ENCODE assay signal across 8 cellular contexts in the genomic region with DNA sequence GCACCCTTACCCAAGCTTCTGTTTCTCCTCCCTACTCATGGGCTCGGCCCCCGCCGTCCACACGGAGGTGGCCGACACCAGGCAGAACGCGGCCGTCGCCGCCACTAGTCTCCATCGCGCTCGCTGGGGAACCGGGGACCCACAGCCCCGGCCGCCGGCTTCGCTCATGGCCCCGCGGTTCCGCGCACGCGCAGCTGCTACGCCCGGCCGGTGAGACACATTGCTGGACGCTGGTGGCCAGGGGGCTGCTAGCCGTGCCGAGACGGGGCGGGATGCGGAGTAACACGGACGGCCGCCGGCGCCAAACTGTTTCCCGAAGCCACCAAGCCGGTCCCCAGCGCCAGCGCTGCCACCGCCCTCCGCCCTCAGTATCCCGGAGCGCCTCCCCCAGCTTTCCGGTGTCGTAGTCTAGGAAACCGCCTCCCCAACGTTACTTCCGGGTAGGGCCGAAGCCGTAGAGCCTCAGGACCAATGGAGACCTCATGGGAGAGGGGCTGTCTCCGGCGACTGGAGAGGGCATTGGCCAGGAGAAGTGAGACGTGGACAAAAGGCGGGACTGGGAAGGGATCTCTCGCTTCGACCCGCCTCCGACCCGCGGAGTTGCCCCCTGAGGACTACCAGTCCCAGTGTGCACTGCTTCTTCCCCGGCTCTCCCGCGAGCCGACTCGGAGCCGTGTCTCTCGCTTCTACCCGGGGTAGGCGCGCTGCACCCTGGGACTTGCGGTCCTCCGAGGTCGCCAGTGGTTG. TPM values are rescaled to one million over a fixed set of nuclear protein-coding genes. Genes with fewer than 3 reads are reported as not detected.
DNase-seq lines count a peak whose midpoint lies in the region; FAIRE-seq and TF ChIP-seq lines count a peak whose summit lies in the region.

A gene with protein sequence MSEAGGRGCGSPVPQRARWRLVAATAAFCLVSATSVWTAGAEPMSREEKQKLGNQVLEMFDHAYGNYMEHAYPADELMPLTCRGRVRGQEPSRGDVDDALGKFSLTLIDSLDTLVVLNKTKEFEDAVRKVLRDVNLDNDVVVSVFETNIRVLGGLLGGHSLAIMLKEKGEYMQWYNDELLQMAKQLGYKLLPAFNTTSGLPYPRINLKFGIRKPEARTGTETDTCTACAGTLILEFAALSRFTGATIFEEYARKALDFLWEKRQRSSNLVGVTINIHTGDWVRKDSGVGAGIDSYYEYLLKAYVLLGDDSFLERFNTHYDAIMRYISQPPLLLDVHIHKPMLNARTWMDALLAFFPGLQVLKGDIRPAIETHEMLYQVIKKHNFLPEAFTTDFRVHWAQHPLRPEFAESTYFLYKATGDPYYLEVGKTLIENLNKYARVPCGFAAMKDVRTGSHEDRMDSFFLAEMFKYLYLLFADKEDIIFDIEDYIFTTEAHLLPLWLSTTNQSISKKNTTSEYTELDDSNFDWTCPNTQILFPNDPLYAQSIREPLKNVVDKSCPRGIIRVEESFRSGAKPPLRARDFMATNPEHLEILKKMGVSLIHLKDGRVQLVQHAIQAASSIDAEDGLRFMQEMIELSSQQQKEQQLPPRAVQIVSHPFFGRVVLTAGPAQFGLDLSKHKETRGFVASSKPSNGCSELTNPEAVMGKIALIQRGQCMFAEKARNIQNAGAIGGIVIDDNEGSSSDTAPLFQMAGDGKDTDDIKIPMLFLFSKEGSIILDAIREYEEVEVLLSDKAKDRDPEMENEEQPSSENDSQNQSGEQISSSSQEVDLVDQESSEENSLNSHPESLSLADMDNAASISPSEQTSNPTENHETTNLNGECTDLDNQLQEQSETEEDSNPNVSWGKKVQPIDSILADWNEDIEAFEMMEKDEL (minus strand): TSS at position 380 of the 747 bp plus-strand sequence. CDS start 212 bp downstream, at position 168.

- no peak within 1 kb of the TSS for H2BK120ac ChIP-seq in neuronal stem cell (ENCODE audit: low read depth, low read length)

- H2BK5ac ChIP-seq in neuronal stem cell (ENCODE audit: low read length): no peak within 1 kb of the TSS

- H4K91ac ChIP-seq in neuronal stem cell (ENCODE audit: low read depth, low read length, poor library complexity): no peak within 1 kb of the TSS

- H3K4ac ChIP-seq in neuronal stem cell (ENCODE audit: low read length): no peak within 1 kb of the TSS

- H3K4me1 Mint-ChIP-seq in HFFc6 (ENCODE audit: low read depth): peaks cover 47% of the 10 kb centered on the region
- peaks cover 42% of the 10 kb centered on the region for H3K4me1 Mint-ChIP-seq in activated naive CD4-positive, alpha-beta T cell treated with anti-CD3 and anti-CD28 coated beads, Interleukin-2, amount 10 ng/mL, durations not matched to agents 7 days and 5 days

- no CpG with 5 or more reads among the region's 76 CpGs for WGBS in neuronal stem cell (ENCODE audit: extremely low coverage in 2 of 2, insufficient read length in 2 of 2, insufficient replicate concordance in 1 of 2), 2 donors

- H3K9ac ChIP-seq in SK-N-MC (ENCODE audit: insufficient read length) (peak within 1 kb of the TSS; percentile 80), neuronal stem cell (ENCODE audit: low read depth, low read length, poor library complexity) (peak within 1 kb of the TSS; percentile 91)

- H3K14ac ChIP-seq in neuronal stem cell (ENCODE audit: low read length): peak within 1 kb of the TSS; percentile 39

- peak; percentile 96 for FAIRE-seq in frontal cortex (lab: Jason Lieb, UNC)

- H2AFZ ChIP-seq in neuronal stem cell (ENCODE audit: low read length): peak within 1 kb of the TSS; percentile 99

- H3K4me2 ChIP-seq in neuronal stem cell (ENCODE audit: insufficient read depth, low read length, poor library complexity, severe bottlenecking): peak within 1 kb of the TSS; percentile 94

- CTCF ChIA-PET in activated naive CD4-positive, alpha-beta T cell treated with anti-CD3 and anti-CD28 coated beads, Interleukin-2, amount 10 ng/mL, durations not matched to agents 7 days and 5 days (lab: Charles Lee): no interaction called here

- H2BK15ac ChIP-seq in neuronal stem cell (ENCODE audit: low read length): peak within 1 kb of the TSS; percentile 24

- 0 out of 2 replicates have a peak, but pooled peaks cover 6% of the 10 kb centered on the region for H3K36me3 Mint-ChIP-seq in HFFc6 (ENCODE audit: low read depth)
- H3K36me3 Mint-ChIP-seq in activated naive CD4-positive, alpha-beta T cell treated with anti-CD3 and anti-CD28 coated beads, Interleukin-2, amount 10 ng/mL, durations not matched to agents 7 days and 5 days: peaks cover 11% of the 10 kb centered on the region

- H3K4me3 ChIP-seq in NB4 (ENCODE audit: low read depth, low read length): peak within 1 kb of the TSS; percentile 96
- peak within 1 kb of the TSS; percentile 90 for H3K4me3 ChIP-seq in SK-N-MC
- peak within 1 kb of the TSS; percentile 97 to 98 for H3K4me3 ChIP-seq in neuronal stem cell (ENCODE audit: low read length in 2 of 2)

- peak within 1 kb of the TSS; percentile 95 for H3K18ac ChIP-seq in neuronal stem cell (ENCODE audit: low read length)

- no peaks in the 10 kb centered on the region for H3K79me1 ChIP-seq in neuronal stem cell (ENCODE audit: low read depth, low read length)

- TF ChIP-seq CTCF in HFFc6 (IDR thresholded peaks at IDR 0.05) (no peak), NB4 (IDR thresholded peaks at IDR 0.05; ENCODE audit: low read depth, low read length) (no peak), subcutaneous adipose tissue (IDR thresholded peaks at IDR 0.05; ENCODE audit: low read depth) (no peak)

- H2BK12ac ChIP-seq in neuronal stem cell (ENCODE audit: low read length): no peak within 1 kb of the TSS

- peaks cover 0 to 2% of the 10 kb centered on the region in 2 donors for H3K4me1 ChIP-seq in neuronal stem cell (ENCODE audit: control insufficient read depth in 2 of 2, insufficient read depth in 1 of 2, low read depth in 1 of 2, low read length in 2 of 2)

- H3K27ac Mint-ChIP-seq in HFFc6: peak within 1 kb of the TSS; percentile 93
- peak within 1 kb of the TSS; percentile 91 for H3K27ac Mint-ChIP-seq in activated naive CD4-positive, alpha-beta T cell treated with anti-CD3 and anti-CD28 coated beads, Interleukin-2, amount 10 ng/mL, durations not matched to agents 7 days and 5 days

- H3K4me3 Mint-ChIP-seq in HFFc6: peak within 1 kb of the TSS; percentile 98
- H3K4me3 Mint-ChIP-seq in activated naive CD4-positive, alpha-beta T cell treated with anti-CD3 and anti-CD28 coated beads, Interleukin-2, amount 10 ng/mL, durations not matched to agents 7 days and 5 days: peak within 1 kb of the TSS; percentile 82

- H3K23ac ChIP-seq in neuronal stem cell (ENCODE audit: low read depth, low read length, poor library complexity): peak within 1 kb of the TSS; percentile 98

- H3K27me3 ChIP-seq in neuronal stem cell (ENCODE audit: control insufficient read depth in 3 of 3, insufficient read depth in 3 of 3, low read depth in 1 of 3, low read length in 3 of 3): peaks cover 0 to 11% (median 2%) of the 10 kb centered on the region in 3 experiments

- TF ChIP-seq POLR2A in NB4 (IDR thresholded peaks at IDR 0.05; ENCODE audit: extremely low read depth, insufficient read length): peak; percentile 83

- H3K27ac ChIP-seq in SK-N-MC (peak within 1 kb of the TSS; percentile 75; the same call in 1 of the 2 replicates), neuronal stem cell (replicated peaks; ENCODE audit: low read length) (peak within 1 kb of the TSS; percentile 91)

- H4K8ac ChIP-seq in neuronal stem cell (ENCODE audit: low read depth, low read length): no peak within 1 kb of the TSS

- no peaks in the 10 kb centered on the region for H3K36me3 ChIP-seq in SK-N-MC (ENCODE audit: insufficient read depth, low read length)
- H3K36me3 ChIP-seq in neuronal stem cell (replicated peaks in 1 of 2; ENCODE audit: control insufficient read depth in 2 of 2, insufficient read depth in 2 of 2, low read length in 2 of 2): no peaks in the 10 kb centered on the region

- no peaks in the 10 kb centered on the region for H3K9me3 ChIP-seq in SK-N-MC (ENCODE audit: low read depth, low read length)
- no peaks in the 10 kb centered on the region for H3K9me3 ChIP-seq in neuronal stem cell (replicated peaks in 1 of 2; ENCODE audit: control insufficient read depth in 2 of 2, insufficient read depth in 1 of 2, low read depth in 1 of 2, low read length in 2 of 2)

- H3K9me3 Mint-ChIP-seq in HFFc6: no peaks in the 10 kb centered on the region
- no peaks in the 10 kb centered on the region for H3K9me3 Mint-ChIP-seq in activated naive CD4-positive, alpha-beta T cell treated with anti-CD3 and anti-CD28 coated beads, Interleukin-2, amount 10 ng/mL, durations not matched to agents 7 days and 5 days

- H3K27me3 Mint-ChIP-seq in HFFc6 (ENCODE audit: insufficient read depth): peaks cover 4% of the 10 kb centered on the region; the same call in 1 of the 2 replicates
- peaks cover 16% of the 10 kb centered on the region for H3K27me3 Mint-ChIP-seq in activated naive CD4-positive, alpha-beta T cell treated with anti-CD3 and anti-CD28 coated beads, Interleukin-2, amount 10 ng/mL, durations not matched to agents 7 days and 5 days

- no peak within 1 kb of the TSS for H2AK5ac ChIP-seq in neuronal stem cell (ENCODE audit: low read depth, low read length)

- DNase-seq in GM04503 (ENCODE audit: low read depth) (peak; percentile 98), HFFc6 (peak; percentile 100), NB4 (ENCODE audit: low read depth) (peak; percentile 99), SK-N-MC (ENCODE audit: low read depth, low spot score) (peak; percentile 94), frontal cortex (ENCODE audit: low spot score in 2 of 2) (peak; percentile 95 to 97), neuronal stem cell (ENCODE audit: low spot score) (peak; percentile 99)
- DNase-seq in activated naive CD4-positive, alpha-beta T cell treated with anti-CD3 and anti-CD28 coated beads, Interleukin-2, amount 10 ng/mL, durations not matched to agents 7 days and 5 days: peak; percentile 99

RNA-seq across cellular contexts. Expression of the gene that starts here (rescaled TPM):
- total RNA-seq in HFFc6 (2021; fragmentation: NEBNext Ultra II Directional; extraction: Animal tissue kit (Norgen Biotek cat#: 25700)): 10 to 100 TPM; 29.9 to 38.6 (median 32.3) TPM
- total RNA-seq in frontal cortex (93.3 TPM), subcutaneous adipose tissue (10 to 100 TPM; 29.6 to 66.4 (median 44.9) TPM)
- 12.9 TPM for polyA plus RNA-seq in neuronal stem cell (2013, experiment 1 of 2)
- 14.2 TPM for polyA plus RNA-seq in neuronal stem cell (2013, experiment 2 of 2)

Comparison
In these comparisons a context has a peak if more than half of its experiments do, and no peak if none do; other contexts are left out.
1. Peak in every context shown above with its lines: DNase-seq, H3K4me3 ChIP-seq and H3K27ac ChIP-seq.